Comparison of ENCODE assay signal across 14 cellular contexts in the genomic region with DNA sequence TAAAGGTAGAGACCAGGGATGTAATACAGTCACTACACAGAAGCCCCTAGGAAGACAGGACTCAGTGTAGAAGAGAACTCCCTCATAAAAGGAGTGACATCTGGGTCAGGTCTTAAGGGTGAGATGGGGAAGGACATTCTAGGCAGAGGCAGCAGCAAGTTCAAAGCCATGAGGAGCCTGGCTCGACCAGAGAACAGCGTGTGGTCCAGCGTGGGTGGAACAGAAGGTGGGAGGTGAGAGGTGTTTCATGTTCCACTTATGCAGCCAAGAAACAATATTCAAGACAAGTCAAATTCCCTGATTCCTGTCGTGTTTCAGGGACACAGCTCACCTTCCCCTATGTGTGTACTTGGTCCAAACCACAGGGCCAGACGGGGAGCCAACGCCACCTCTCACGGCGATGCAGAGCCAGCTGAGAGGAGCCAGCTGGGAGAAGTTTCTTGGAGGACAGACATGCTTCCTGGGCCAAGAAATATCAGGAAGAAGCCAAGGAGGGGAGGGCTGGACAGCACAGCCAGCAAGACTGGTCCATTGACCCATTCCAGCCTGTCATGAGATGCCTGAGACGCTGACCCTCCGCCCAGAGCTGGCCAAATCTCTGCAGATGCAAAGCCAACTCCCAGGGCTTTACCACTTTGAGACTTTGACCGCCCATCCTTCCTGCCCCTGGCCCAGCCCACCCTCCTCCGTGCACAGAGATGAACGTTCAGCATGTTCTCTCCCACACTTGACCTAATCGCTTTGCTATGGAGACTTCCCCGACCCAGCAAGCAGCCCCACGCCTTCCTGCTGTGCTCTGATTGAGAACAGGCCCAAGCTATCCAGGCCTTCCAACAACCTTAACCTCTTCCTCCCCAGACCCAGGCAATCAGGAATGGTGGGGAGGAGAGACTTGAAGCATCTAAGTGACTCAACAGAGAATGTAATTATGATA. TPM values are rescaled to one million over a fixed set of nuclear protein-coding genes. Genes with fewer than 3 reads are reported as not detected.
DNase-seq lines count a peak whose midpoint lies in the region; ATAC-seq and TF ChIP-seq lines count a peak whose summit lies in the region.
"Had no signal": no experiment of that assay in that cellular context is flagged by ENCODE, and none has a peak within 500 bp of the region (broad histone marks: within the 10 kb centered on the region; RNA-seq: fewer than 3 reads in every experiment).

No MANE protein-coding gene starts in this region.

- no peak overlapping the region for H3K4me3 ChIP-seq in MG63
- no peak overlapping the region for H3K4me3 ChIP-seq in liver (ENCODE audit: low read depth in 1 of 3, low read length in 3 of 3)
- no peak overlapping the region for H3K4me3 ChIP-seq in testis
- no peak overlapping the region for H3K4me3 ChIP-seq in suprapubic skin

- no peaks in the 10 kb centered on the region for H3K4me1 ChIP-seq in liver (ENCODE audit: control insufficient read depth in 4 of 4, insufficient read depth in 4 of 4, low read length in 3 of 4)
- H3K4me1 ChIP-seq in testis, result peaks cover 28% of the 10 kb centered on the region
- peaks cover 5% of the 10 kb centered on the region for H3K4me1 ChIP-seq in suprapubic skin

- ATAC-seq in esophagus mucosa, result peak; percentile 22
- no peak for ATAC-seq in GM21367 (IDR thresholded peaks at IDR 0.05; ENCODE audit: unreplicated experiment)
- ATAC-seq: natural killer cell, Panc1, T-helper 17 cell had no signal

- H3K36me3 ChIP-seq in MG63 (no peaks in the 10 kb centered on the region), liver (ENCODE audit: control insufficient read depth in 4 of 4, insufficient read depth in 3 of 4, low read depth in 1 of 4, low read length in 3 of 4) (no peaks in the 10 kb centered on the region), testis (ENCODE audit: low read depth, missing control alignments) (no peaks in the 10 kb centered on the region), suprapubic skin (no peaks in the 10 kb centered on the region)

- no peak for TF ChIP-seq CTCF in liver (IDR thresholded peaks at IDR 0.05; ENCODE audit: low read depth, low read length, missing input control)
- no peak for TF ChIP-seq CTCF in testis (IDR thresholded peaks at IDR 0.05)
- no peak for TF ChIP-seq CTCF in suprapubic skin (IDR thresholded peaks at IDR 0.05)

- TF ChIP-seq RAD21 in liver (IDR thresholded peaks at IDR 0.05), result no peak

- H3K9ac ChIP-seq in liver (ENCODE audit: low read depth in 1 of 2, low read length in 2 of 2), result no peak overlapping the region

- DNase-seq in MG63 (peak; percentile 88), testis (peak; percentile 76), LoVo (ENCODE audit: low spot score) (no peak), suprapubic skin (ENCODE audit: low spot score in 2 of 2) (no peak)
- DNase-seq in stimulated activated CD4-positive, alpha-beta T cell treated with anti-CD3 and anti-CD28 coated beads, Interleukin-4, amount 100 ng/mL, for 1 hour, result no peak
- DNase-seq: activated CD4-positive, alpha-beta T cell treated with anti-CD3 and anti-CD28 coated beads, Interleukin-2, amount 50 U/mL, for 4 hours; activated naive CD4-positive, alpha-beta T cell treated with anti-CD3 and anti-CD28 coated beads for 36 hours; Kasumi-1; natural killer cell; T-helper 17 cell had no signal

- intact Hi-C loops in testis (cut with DNase I; ENCODE audit: low total_unique reads), result no loop called here

- no peaks in the 10 kb centered on the region for H3K27me3 ChIP-seq in MG63
- H3K27me3 ChIP-seq in liver (ENCODE audit: control insufficient read depth in 4 of 4, insufficient read depth in 4 of 4, low read length in 3 of 4), result peaks cover 0 to 2% (median 0%) of the 10 kb centered on the region in 4 donors
- H3K27me3 ChIP-seq in testis, result no peaks in the 10 kb centered on the region
- no peaks in the 10 kb centered on the region for H3K27me3 ChIP-seq in suprapubic skin

- H3K9me3 ChIP-seq in MG63 (no peaks in the 10 kb centered on the region), liver (ENCODE audit: control insufficient read depth in 4 of 4, low read length in 3 of 4) (no peaks in the 10 kb centered on the region), testis (no peaks in the 10 kb centered on the region), suprapubic skin (no peaks in the 10 kb centered on the region)

- H3K27ac ChIP-seq in liver (ENCODE audit: low read depth in 1 of 2, low read length in 2 of 2) (peak overlapping the region in 1 of 2 donors; percentile 3), testis (peak overlapping the region in 1 of 2 donors; percentile 60), suprapubic skin (no peak overlapping the region)

- no peak for TF ChIP-seq EP300 in suprapubic skin (IDR thresholded peaks at IDR 0.05)

- 59% methylated on average over 16 of the region's 16 CpGs for WGBS in liver
- WGBS in testis, 2 donors, result 30 to 36% methylated on average over 16 of the region's 16 CpGs
- 41% methylated on average over 13 of the region's 16 CpGs for WGBS in suprapubic skin

- no peak for TF ChIP-seq POLR2A in testis (IDR thresholded peaks at IDR 0.05)
- TF ChIP-seq POLR2A in suprapubic skin (IDR thresholded peaks at IDR 0.05), result no peak

TF ChIP-seq in liver, 16 proteins besides CTCF, POLR2A, EP300 and RAD21:
- TF ChIP-seq, protein P1, sequence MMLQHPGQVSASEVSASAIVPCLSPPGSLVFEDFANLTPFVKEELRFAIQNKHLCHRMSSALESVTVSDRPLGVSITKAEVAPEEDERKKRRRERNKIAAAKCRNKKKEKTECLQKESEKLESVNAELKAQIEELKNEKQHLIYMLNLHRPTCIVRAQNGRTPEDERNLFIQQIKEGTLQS (IDR thresholded peaks at IDR 0.05), result no peak
- TF ChIP-seq NR2F2 (IDR thresholded peaks at IDR 0.05) (peak; percentile 89), RXRA (IDR thresholded peaks at IDR 0.05) (peak; percentile 36 to 50), FOXA1 (IDR thresholded peaks at IDR 0.05) (no peak), HNF4G (IDR thresholded peaks at IDR 0.05) (no peak), EGR1 (IDR thresholded peaks at IDR 0.05; ENCODE audit: low read depth in 2 of 2) (no peak), TAF1 (conservative IDR thresholded peaks at IDR 0.05) (no peak), HNF4A (conservative IDR thresholded peaks at IDR 0.05) (no peak), YY1 (IDR thresholded peaks at IDR 0.05) (no peak), JUND (IDR thresholded peaks at IDR 0.05) (no peak), GABPA (IDR thresholded peaks at IDR 0.05 in 1 of 2, conservative IDR thresholded peaks at IDR 0.05 in 1 of 2) (no peak), SP1 (IDR thresholded peaks at IDR 0.05) (peak; percentile 56)
- TF ChIP-seq, protein P2, sequence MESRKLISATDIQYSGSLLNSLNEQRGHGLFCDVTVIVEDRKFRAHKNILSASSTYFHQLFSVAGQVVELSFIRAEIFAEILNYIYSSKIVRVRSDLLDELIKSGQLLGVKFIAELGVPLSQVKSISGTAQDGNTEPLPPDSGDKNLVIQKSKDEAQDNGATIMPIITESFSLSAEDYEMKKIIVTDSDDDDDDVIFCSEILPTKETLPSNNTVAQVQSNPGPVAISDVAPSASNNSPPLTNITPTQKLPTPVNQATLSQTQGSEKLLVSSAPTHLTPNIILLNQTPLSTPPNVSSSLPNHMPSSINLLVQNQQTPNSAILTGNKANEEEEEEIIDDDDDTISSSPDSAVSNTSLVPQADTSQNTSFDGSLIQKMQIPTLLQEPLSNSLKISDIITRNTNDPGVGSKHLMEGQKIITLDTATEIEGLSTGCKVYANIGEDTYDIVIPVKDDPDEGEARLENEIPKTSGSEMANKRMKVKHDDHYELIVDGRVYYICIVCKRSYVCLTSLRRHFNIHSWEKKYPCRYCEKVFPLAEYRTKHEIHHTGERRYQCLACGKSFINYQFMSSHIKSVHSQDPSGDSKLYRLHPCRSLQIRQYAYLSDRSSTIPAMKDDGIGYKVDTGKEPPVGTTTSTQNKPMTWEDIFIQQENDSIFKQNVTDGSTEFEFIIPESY (IDR thresholded peaks at IDR 0.05), result no peak
- TF ChIP-seq, protein P3, sequence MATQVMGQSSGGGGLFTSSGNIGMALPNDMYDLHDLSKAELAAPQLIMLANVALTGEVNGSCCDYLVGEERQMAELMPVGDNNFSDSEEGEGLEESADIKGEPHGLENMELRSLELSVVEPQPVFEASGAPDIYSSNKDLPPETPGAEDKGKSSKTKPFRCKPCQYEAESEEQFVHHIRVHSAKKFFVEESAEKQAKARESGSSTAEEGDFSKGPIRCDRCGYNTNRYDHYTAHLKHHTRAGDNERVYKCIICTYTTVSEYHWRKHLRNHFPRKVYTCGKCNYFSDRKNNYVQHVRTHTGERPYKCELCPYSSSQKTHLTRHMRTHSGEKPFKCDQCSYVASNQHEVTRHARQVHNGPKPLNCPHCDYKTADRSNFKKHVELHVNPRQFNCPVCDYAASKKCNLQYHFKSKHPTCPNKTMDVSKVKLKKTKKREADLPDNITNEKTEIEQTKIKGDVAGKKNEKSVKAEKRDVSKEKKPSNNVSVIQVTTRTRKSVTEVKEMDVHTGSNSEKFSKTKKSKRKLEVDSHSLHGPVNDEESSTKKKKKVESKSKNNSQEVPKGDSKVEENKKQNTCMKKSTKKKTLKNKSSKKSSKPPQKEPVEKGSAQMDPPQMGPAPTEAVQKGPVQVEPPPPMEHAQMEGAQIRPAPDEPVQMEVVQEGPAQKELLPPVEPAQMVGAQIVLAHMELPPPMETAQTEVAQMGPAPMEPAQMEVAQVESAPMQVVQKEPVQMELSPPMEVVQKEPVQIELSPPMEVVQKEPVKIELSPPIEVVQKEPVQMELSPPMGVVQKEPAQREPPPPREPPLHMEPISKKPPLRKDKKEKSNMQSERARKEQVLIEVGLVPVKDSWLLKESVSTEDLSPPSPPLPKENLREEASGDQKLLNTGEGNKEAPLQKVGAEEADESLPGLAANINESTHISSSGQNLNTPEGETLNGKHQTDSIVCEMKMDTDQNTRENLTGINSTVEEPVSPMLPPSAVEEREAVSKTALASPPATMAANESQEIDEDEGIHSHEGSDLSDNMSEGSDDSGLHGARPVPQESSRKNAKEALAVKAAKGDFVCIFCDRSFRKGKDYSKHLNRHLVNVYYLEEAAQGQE (IDR thresholded peaks at IDR 0.05), result peak; percentile 27
- TF ChIP-seq, protein P4, sequence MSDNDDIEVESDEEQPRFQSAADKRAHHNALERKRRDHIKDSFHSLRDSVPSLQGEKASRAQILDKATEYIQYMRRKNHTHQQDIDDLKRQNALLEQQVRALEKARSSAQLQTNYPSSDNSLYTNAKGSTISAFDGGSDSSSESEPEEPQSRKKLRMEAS (IDR thresholded peaks at IDR 0.05), result no peak

RNA-seq across cellular contexts. Expression of a gene that starts 12.1 kb away (rescaled TPM):
- 6.2 and 6.3 TPM in 2 replicates for total RNA-seq in MG63 (2014; rRNA removed; shearing (Covaris generic); ENCODE audit: low replicate concordance)
- 1.6 TPM for total RNA-seq in esophagus mucosa
- 10 to 100 TPM in 1 of 2 donors, 1 to 10 TPM in 1; 7.2 to 14.6 TPM for total RNA-seq in liver
- 1 to 10 TPM; 1.2 to 2.2 TPM for polyA plus RNA-seq in liver
- 10 to 100 TPM; 67.8 to 82.9 TPM for total RNA-seq in testis
- polyA plus RNA-seq in testis (ENCODE audit: insufficient read depth, low read depth, low replicate concordance), result 54.8 TPM
- 1 to 10 TPM; 3.1 to 5.6 (median 4.6) TPM for total RNA-seq in suprapubic skin

Comparison
In these comparisons a context has a peak if more than half of its experiments do, and no peak if none do; other contexts are left out.
1. DNase-seq: peak in MG63 (single experiment) and testis (single experiment); none in LoVo (single experiment), stimulated activated CD4-positive, alpha-beta T cell treated with anti-CD3 and anti-CD28 coated beads, Interleukin-4, amount 100 ng/mL, for 1 hour (single experiment) and suprapubic skin (0 of 2).